ENCODE assay signal across 15 cellular contexts in genomic region chr11:278001-278951, GRCh38. TPM values are rescaled to one million over a fixed set of nuclear protein-coding genes. Genes with fewer than 3 reads are reported as not detected.
DNase-seq lines count a peak whose midpoint lies in the region; ATAC-seq and TF ChIP-seq lines count a peak whose summit lies in the region.
"Had no signal": no experiment of that assay in that cellular context is flagged by ENCODE, and none has a peak within 500 bp of the region (broad histone marks: within the 10 kb centered on the region; RNA-seq: fewer than 3 reads in every experiment).

Gene NLRP6, plus strand, starts transcription at chr11:278407. Its CDS starts 163 bp downstream, at chr11:278570.

- H3K9me3 Mint-ChIP-seq in T-helper 2 cell treated with Interferon-gamma antibody and Interleukin-4, amounts not matched to agents 5 μg/mL and 100 μg/mL, for 36 hours, result peaks cover 11% of the 10 kb centered on the region
- peaks cover 4% of the 10 kb centered on the region for H3K9me3 Mint-ChIP-seq in activated CD4-positive, alpha-beta memory T cell treated with anti-CD3 and anti-CD28 coated beads, Interleukin-2, amount 10 ng/mL, durations not matched to agents 7 days and 5 days
- H3K9me3 Mint-ChIP-seq in stimulated activated memory B cell treated with anti-CD40 and anti-IgM and Interleukin-4, amounts not matched to agents 10 μg/mL and 1 μg/mL and 100 μg/mL, for 72 hours, result no peaks in the 10 kb centered on the region

- no peak for TF ChIP-seq CTCF in left ventricle myocardium inferior (IDR thresholded peaks at IDR 0.05; ENCODE audit: borderline replicate concordance)
- TF ChIP-seq CTCF in prostate gland (IDR thresholded peaks at IDR 0.05), result no peak

- no peak for ATAC-seq in stimulated activated memory B cell treated with anti-CD40 and anti-IgM and Interleukin-4, amounts not matched to agents 10 μg/mL and 1 μg/mL and 100 μg/mL, for 72 hours
- no peak for ATAC-seq in GM21529 (IDR thresholded peaks at IDR 0.05; ENCODE audit: unreplicated experiment)

- TF ChIP-seq POLR2A in prostate gland (IDR thresholded peaks at IDR 0.05), result no peak

- no peak for DNase-seq in T-helper 2 cell treated with Interferon-gamma antibody and Interleukin-4, amounts not matched to agents 5 μg/mL and 100 μg/mL, for 36 hours (ENCODE audit: low spot score)
- no peak for DNase-seq in T-helper 2 cell
- DNase-seq in activated CD4-positive, alpha-beta memory T cell treated with anti-CD3 and anti-CD28 coated beads, Interleukin-2, amount 10 ng/mL, durations not matched to agents 7 days and 5 days, result peak; percentile 15
- DNase-seq in left ventricle myocardium inferior, result no peak
- DNase-seq in iPS-NIHi7 (ENCODE audit: extremely low spot score), result no peak
- no peak for DNase-seq in prostate gland (ENCODE audit: low spot score)
- DNase-seq: amygdala, GDM1, NCI-H146 had no signal

- no peaks in the 10 kb centered on the region for H3K36me3 ChIP-seq in left ventricle myocardium inferior
- no peaks in the 10 kb centered on the region for H3K36me3 ChIP-seq in prostate gland

- peak within 1 kb of the TSS; percentile 80 for H3K4me3 Mint-ChIP-seq in T-helper 2 cell treated with Interferon-gamma antibody and Interleukin-4, amounts not matched to agents 5 μg/mL and 100 μg/mL, for 36 hours
- H3K4me3 Mint-ChIP-seq in activated CD4-positive, alpha-beta memory T cell treated with anti-CD3 and anti-CD28 coated beads, Interleukin-2, amount 10 ng/mL, durations not matched to agents 7 days and 5 days, result peak within 1 kb of the TSS; percentile 65
- H3K4me3 Mint-ChIP-seq in stimulated activated memory B cell treated with anti-CD40 and anti-IgM and Interleukin-4, amounts not matched to agents 10 μg/mL and 1 μg/mL and 100 μg/mL, for 72 hours, result peak within 1 kb of the TSS; percentile 40

- H3K27me3 ChIP-seq in left ventricle myocardium inferior (ENCODE audit: low read depth) (peaks cover 71% of the 10 kb centered on the region), prostate gland (replicated peaks; ENCODE audit: insufficient read depth) (peaks cover 28% of the 10 kb centered on the region)

- CTCF ChIA-PET in activated CD4-positive, alpha-beta memory T cell treated with anti-CD3 and anti-CD28 coated beads, Interleukin-2, amount 10 ng/mL, durations not matched to agents 7 days and 5 days (lab: Charles Lee), result interaction anchor here (0.6 to 2.8 kb wide), 4 partner anchors 26 to 86 kb away, joined by 3 to 13 read pairs (median 3); no protein-coding TSS in a partner anchor

- peaks cover 64% of the 10 kb centered on the region for H3K27me3 Mint-ChIP-seq in T-helper 2 cell treated with Interferon-gamma antibody and Interleukin-4, amounts not matched to agents 5 μg/mL and 100 μg/mL, for 36 hours (ENCODE audit: low read depth)
- H3K27me3 Mint-ChIP-seq in activated CD4-positive, alpha-beta memory T cell treated with anti-CD3 and anti-CD28 coated beads, Interleukin-2, amount 10 ng/mL, durations not matched to agents 7 days and 5 days, result peaks cover 71% of the 10 kb centered on the region
- peaks cover 25% of the 10 kb centered on the region for H3K27me3 Mint-ChIP-seq in stimulated activated memory B cell treated with anti-CD40 and anti-IgM and Interleukin-4, amounts not matched to agents 10 μg/mL and 1 μg/mL and 100 μg/mL, for 72 hours

- H3K9me3 ChIP-seq in left ventricle myocardium inferior (replicated peaks) (no peaks in the 10 kb centered on the region), prostate gland (no peaks in the 10 kb centered on the region)

- H3K4me1 Mint-ChIP-seq in T-helper 2 cell treated with Interferon-gamma antibody and Interleukin-4, amounts not matched to agents 5 μg/mL and 100 μg/mL, for 36 hours (ENCODE audit: low read depth), result peaks cover 39% of the 10 kb centered on the region
- peaks cover 47% of the 10 kb centered on the region for H3K4me1 Mint-ChIP-seq in activated CD4-positive, alpha-beta memory T cell treated with anti-CD3 and anti-CD28 coated beads, Interleukin-2, amount 10 ng/mL, durations not matched to agents 7 days and 5 days
- peaks cover 49% of the 10 kb centered on the region for H3K4me1 Mint-ChIP-seq in stimulated activated memory B cell treated with anti-CD40 and anti-IgM and Interleukin-4, amounts not matched to agents 10 μg/mL and 1 μg/mL and 100 μg/mL, for 72 hours

- WGBS in prostate gland, result 74% methylated on average over 21 of the region's 21 CpGs

- POLR2A ChIA-PET in activated CD4-positive, alpha-beta memory T cell treated with anti-CD3 and anti-CD28 coated beads, Interleukin-2, amount 10 ng/mL, durations not matched to agents 7 days and 5 days (lab: Charles Lee), result interaction anchor here (1.0 to 8.1 kb wide), 7 partner anchors 10 to 257 kb away, joined by 3 to 75 read pairs (median 14); partner anchors contain the start of genes HRAS, PGGHG and PSMD13

- H3K4me3 ChIP-seq in left ventricle myocardium inferior, result peak within 1 kb of the TSS; percentile 53
- H3K4me3 ChIP-seq in prostate gland, result peak within 1 kb of the TSS in 1 of 2 donors; percentile 8

- peak within 1 kb of the TSS; percentile 74 for H3K27ac Mint-ChIP-seq in T-helper 2 cell treated with Interferon-gamma antibody and Interleukin-4, amounts not matched to agents 5 μg/mL and 100 μg/mL, for 36 hours
- H3K27ac Mint-ChIP-seq in activated CD4-positive, alpha-beta memory T cell treated with anti-CD3 and anti-CD28 coated beads, Interleukin-2, amount 10 ng/mL, durations not matched to agents 7 days and 5 days, result peak within 1 kb of the TSS; percentile 44
- peak within 1 kb of the TSS; percentile 47 for H3K27ac Mint-ChIP-seq in stimulated activated memory B cell treated with anti-CD40 and anti-IgM and Interleukin-4, amounts not matched to agents 10 μg/mL and 1 μg/mL and 100 μg/mL, for 72 hours
- H3K27ac Mint-ChIP-seq: progenitor cell of endocrine pancreas had no signal

- intact Hi-C loops in left ventricle myocardium inferior (cut with micrococcal nuclease), result no loop called here
- intact Hi-C loops in prostate gland (cut with DNase I), result no loop called here

- peaks cover 29% of the 10 kb centered on the region for H3K36me3 Mint-ChIP-seq in T-helper 2 cell treated with Interferon-gamma antibody and Interleukin-4, amounts not matched to agents 5 μg/mL and 100 μg/mL, for 36 hours (ENCODE audit: low read depth)
- H3K36me3 Mint-ChIP-seq in activated CD4-positive, alpha-beta memory T cell treated with anti-CD3 and anti-CD28 coated beads, Interleukin-2, amount 10 ng/mL, durations not matched to agents 7 days and 5 days (ENCODE audit: low read depth), result peaks cover 24% of the 10 kb centered on the region
- H3K36me3 Mint-ChIP-seq in stimulated activated memory B cell treated with anti-CD40 and anti-IgM and Interleukin-4, amounts not matched to agents 10 μg/mL and 1 μg/mL and 100 μg/mL, for 72 hours, result no peaks in the 10 kb centered on the region

- H3K27ac ChIP-seq in left ventricle myocardium inferior (replicated peaks) (no peak within 1 kb of the TSS), prostate gland (no peak within 1 kb of the TSS)
- H3K27ac ChIP-seq: HL-60 had no signal

- H3K4me1 ChIP-seq in left ventricle myocardium inferior (peaks cover 36% of the 10 kb centered on the region), prostate gland (replicated peaks) (no peaks in the 10 kb centered on the region)

RNA-seq across cellular contexts. Expression of gene NLRP6, which starts in this region (rescaled TPM):
- 1 to 10 TPM; 2.5 TPM for total RNA-seq in activated CD4-positive, alpha-beta memory T cell treated with anti-CD3 and anti-CD28 coated beads, Interleukin-2, amount 10 ng/mL, durations not matched to agents 7 days and 5 days
- total RNA-seq in left ventricle myocardium inferior, result not detected
- 1 to 10 TPM in 1 of 2 donors, under 1 TPM in 1; 0.18 to 2.7 TPM for total RNA-seq in prostate gland
- total RNA-seq: A673, kidney epithelial cell, progenitor cell of endocrine pancreas had no signal
